8 cellular contexts compared by ENCODE assay signal in genomic region chr11:102109896-102110760, GRCh38. TPM values are rescaled to one million over a fixed set of nuclear protein-coding genes. Genes with fewer than 3 reads are reported as not detected.
DNase-seq lines count a peak whose midpoint lies in the region; ATAC-seq and TF ChIP-seq lines count a peak whose summit lies in the region.

Gene YAP1, plus strand, starts transcription at chr11:102110447. Its CDS starts 402 bp downstream, at chr11:102110849.

- H3K9me3 Mint-ChIP-seq in nephron progenitor cell: peaks cover 6% of the 10 kb centered on the region
- no peaks in the 10 kb centered on the region for H3K9me3 Mint-ChIP-seq in stimulated activated naive CD8-positive, alpha-beta T cell treated with anti-CD3 and anti-CD28 coated beads, Interleukin-15, Interleukin-2, amounts not matched to agents 100 ng/mL and 50 ng/mL, for 24 hours

- H3K4me1 Mint-ChIP-seq in nephron progenitor cell: peaks cover 39% of the 10 kb centered on the region
- peaks cover 15% of the 10 kb centered on the region for H3K4me1 Mint-ChIP-seq in stimulated activated naive CD8-positive, alpha-beta T cell treated with anti-CD3 and anti-CD28 coated beads, Interleukin-15, Interleukin-2, amounts not matched to agents 100 ng/mL and 50 ng/mL, for 24 hours (ENCODE audit: low read depth)

- CTCF ChIA-PET in A673 (lab: Charles Lee): interaction anchor here (0.5 kb wide), 1 partner anchor 184 kb away, joined by 3 read pairs; no protein-coding TSS in a partner anchor

- no peaks in the 10 kb centered on the region for H3K9me3 ChIP-seq in A673 (ENCODE audit: low read depth, low read length, poor library complexity, severe bottlenecking)

- H3K36me3 Mint-ChIP-seq in nephron progenitor cell (ENCODE audit: low read depth): peaks cover 5% of the 10 kb centered on the region
- no peaks in the 10 kb centered on the region for H3K36me3 Mint-ChIP-seq in stimulated activated naive CD8-positive, alpha-beta T cell treated with anti-CD3 and anti-CD28 coated beads, Interleukin-15, Interleukin-2, amounts not matched to agents 100 ng/mL and 50 ng/mL, for 24 hours (ENCODE audit: low read depth)

- H3K27me3 ChIP-seq in A673 (replicated peaks; ENCODE audit: insufficient read depth, low read depth, low read length, poor library complexity): no peaks in the 10 kb centered on the region

- intact Hi-C loops in A673 (cut with micrococcal nuclease; ENCODE audit: unreplicated experiment): loop anchor here (2.0 to 10.0 kb wide), 4 partner anchors 77 to 237 kb away; partner anchors contain the start of gene BIRC2

- H3K36me3 ChIP-seq in A673 (ENCODE audit: insufficient read depth, low read length, poor library complexity, severe bottlenecking): peaks cover 6% of the 10 kb centered on the region

- ATAC-seq in GM18870 (IDR thresholded peaks at IDR 0.05; ENCODE audit: unreplicated experiment) (peak; percentile 61), HG03135 (IDR thresholded peaks at IDR 0.05; ENCODE audit: unreplicated experiment) (peak; percentile 82)

- DNase-seq in A673 (ENCODE audit: low spot score): peak; percentile 98
- peak; percentile 93 for DNase-seq in RKO (ENCODE audit: low spot score)
- peak; percentile 27 for DNase-seq in activated gamma-delta T cell (lab: John Stamatoyannopoulos, UW)
- DNase-seq in fibroblast of villous mesenchyme (ENCODE audit: low read depth): peak; percentile 93
- peak; percentile 91 for DNase-seq in nephron progenitor cell

- no peaks in the 10 kb centered on the region for H3K27me3 Mint-ChIP-seq in nephron progenitor cell (ENCODE audit: low read depth, poor library complexity)
- peaks cover 61% of the 10 kb centered on the region for H3K27me3 Mint-ChIP-seq in stimulated activated naive CD8-positive, alpha-beta T cell treated with anti-CD3 and anti-CD28 coated beads, Interleukin-15, Interleukin-2, amounts not matched to agents 100 ng/mL and 50 ng/mL, for 24 hours

- peak within 1 kb of the TSS; percentile 99 for H3K4me3 Mint-ChIP-seq in nephron progenitor cell
- H3K4me3 Mint-ChIP-seq in stimulated activated naive CD8-positive, alpha-beta T cell treated with anti-CD3 and anti-CD28 coated beads, Interleukin-15, Interleukin-2, amounts not matched to agents 100 ng/mL and 50 ng/mL, for 24 hours: peak within 1 kb of the TSS; percentile 86

- H3K27ac Mint-ChIP-seq in nephron progenitor cell: peak within 1 kb of the TSS; percentile 99
- H3K27ac Mint-ChIP-seq in stimulated activated naive CD8-positive, alpha-beta T cell treated with anti-CD3 and anti-CD28 coated beads, Interleukin-15, Interleukin-2, amounts not matched to agents 100 ng/mL and 50 ng/mL, for 24 hours: peak within 1 kb of the TSS; percentile 48

- POLR2A ChIA-PET in A673 (lab: Charles Lee; ENCODE audit: low non-redundant PET): interaction anchor here (0.6 to 0.7 kb wide), 3 partner anchors 79 to 1345 kb away, joined by 3 to 5 read pairs (median 3); no protein-coding TSS in a partner anchor

- TF ChIP-seq CTCF in A673 (conservative IDR thresholded peaks at IDR 0.05; ENCODE audit: low read depth, low read length): no peak
- peak; percentile 2 for TF ChIP-seq CTCF in fibroblast of villous mesenchyme (IDR thresholded peaks at IDR 0.05; ENCODE audit: insufficient read depth, low read depth, low read length)
- TF ChIP-seq CTCF in nephron progenitor cell (IDR thresholded peaks at IDR 0.05): no peak

- H3K4me3 ChIP-seq in A673 (ENCODE audit: low read depth, low read length, poor library complexity, severe bottlenecking) (peak within 1 kb of the TSS; percentile 85), fibroblast of villous mesenchyme (ENCODE audit: low read depth, low read length) (peak within 1 kb of the TSS; percentile 95)

- peak within 1 kb of the TSS; percentile 97 for H3K27ac ChIP-seq in A673 (ENCODE audit: low read depth, low read length, poor library complexity, severe bottlenecking)

- H3K4me1 ChIP-seq in A673 (ENCODE audit: insufficient read depth, low read length, poor library complexity, severe bottlenecking): peaks cover 35% of the 10 kb centered on the region

- no TSS peak for BruUV-seq in A673 (replicated peaks; lab: Mats Ljungman, UMichigan)

RNA-seq across cellular contexts. Expression of gene YAP1, which starts in this region (rescaled TPM):
- 124 and 134 TPM in 2 replicates for total RNA-seq in A673 (2021)
- 127 and 148 TPM in 2 replicates for total RNA-seq in fibroblast of villous mesenchyme

Comparison
In these comparisons a context has a peak if more than half of its experiments do, and no peak if none do; other contexts are left out.
1. Peak in every context shown above with its lines: DNase-seq, ATAC-seq, H3K4me3 ChIP-seq and H3K27ac ChIP-seq.
2. DNase-seq: peak in every context shown above with its lines; median percentile 98 in A673; 93 in RKO; 93 in fibroblast of villous mesenchyme; 91 in nephron progenitor cell; 27 in activated gamma-delta T cell.